ENCODE assay signal across 12 cellular contexts in genomic region chr12:27208414-27208750, GRCh38.
A peak's percentile ranks its signal among the peaks of the same experiment; 100 is the strongest.
DNase-seq lines count a peak whose midpoint lies in the region; ATAC-seq lines count a peak whose summit lies in the region.
"Had no signal": no experiment of that assay in that cellular context is flagged by ENCODE, and none has a peak within 500 bp of the region (broad histone marks: within the 10 kb centered on the region; RNA-seq: fewer than 3 reads in every experiment).

No MANE protein-coding gene starts in this region.

- peak; percentile 22 for ATAC-seq in GM18873 (IDR thresholded peaks at IDR 0.05; ENCODE audit: low FRiP score, unreplicated experiment)
- peak; percentile 24 for ATAC-seq in GM21447 (IDR thresholded peaks at IDR 0.05; ENCODE audit: unreplicated experiment)
- peak; percentile 12 for ATAC-seq in HG02943 (IDR thresholded peaks at IDR 0.05; ENCODE audit: low read depth, unreplicated experiment)
- ATAC-seq in HG03575 (IDR thresholded peaks at IDR 0.05; ENCODE audit: extremely low read depth, insufficient number of reproducible peaks, low FRiP score, unreplicated experiment), result peak; percentile 25

- DNase-seq in anterior cingulate cortex (lab: John Stamatoyannopoulos, UW) (no peak), DMS114 treated with DMSO at 0.1 percent for 48 hours (lab: John Stamatoyannopoulos, UW; ENCODE audit: unreplicated experiment) (no peak), NCI-H1092 treated with DMSO at 0.1 percent for 48 hours (lab: John Stamatoyannopoulos, UW) (no peak), C1 segment of cervical spinal cord (lab: John Stamatoyannopoulos, UW) (no peak)
- DNase-seq: activated naive CD4-positive, alpha-beta T cell; effector memory CD4-positive, alpha-beta T cell; mesendoderm; NCI-H1105 had no signal
